Comparison of ENCODE assay signal across 8 cellular contexts in genomic region chr1:32013386-32014198, GRCh38. TPM values are rescaled to one million over a fixed set of nuclear protein-coding genes. Genes with fewer than 3 reads are reported as not detected.
DNase-seq lines count a peak whose midpoint lies in the region; ATAC-seq and TF ChIP-seq lines count a peak whose summit lies in the region.

TSS of gene KHDRBS1 (plus strand) at chr1:32013868. CDS start at chr1:32013996, 128 bp downstream.

- peak within 1 kb of the TSS; percentile 98 for H3K27ac ChIP-seq in upper lobe of right lung

- DNase-seq in GM13977 (ENCODE audit: low spot score) (peak; percentile 100), NCI-H1694 (lab: John Stamatoyannopoulos, UW) (peak; percentile 94), amniotic stem cell (lab: John Stamatoyannopoulos, UW) (peak; percentile 98), left cardiac atrium (peak; percentile 99), posterior vena cava (ENCODE audit: low spot score) (peak; percentile 100), upper lobe of right lung (peak; percentile 100)

- no peaks in the 10 kb centered on the region for H3K27me3 ChIP-seq in upper lobe of right lung

- H3K9me3 ChIP-seq in upper lobe of right lung, result no peaks in the 10 kb centered on the region

- no peaks in the 10 kb centered on the region for H3K36me3 ChIP-seq in upper lobe of right lung

- H3K4me3 ChIP-seq in upper lobe of right lung, result peak within 1 kb of the TSS; percentile 96

- peak within 1 kb of the TSS; percentile 99 for H3K4me3 Mint-ChIP-seq in T-helper 1 cell treated with Interleukin-12 subunit alpha and Interleukin-12 subunit beta and Interleukin-4 antibody, amounts not matched to agents 30 μg/mL and 1 μg/mL, for 36 hours

- intact Hi-C loops in left cardiac atrium (cut with DNase I) (no loop called here), posterior vena cava (cut with DNase I) (no loop called here), upper lobe of right lung (cut with DNase I) (no loop called here)

- TF ChIP-seq CTCF in GM13977 (IDR thresholded peaks at IDR 0.05; ENCODE audit: extremely low read depth, insufficient read depth, missing control alignments) (no peak), upper lobe of right lung (IDR thresholded peaks at IDR 0.05) (no peak)

- in situ Hi-C loops in GM13977 (cut with MboI; ENCODE audit: low pct_unique_long_range_greater_than_20kb, low sequenced_read_pairs, unreplicated experiment), result no loop called here

- peaks cover 16% of the 10 kb centered on the region for H3K36me3 Mint-ChIP-seq in T-helper 1 cell treated with Interleukin-12 subunit alpha and Interleukin-12 subunit beta and Interleukin-4 antibody, amounts not matched to agents 30 μg/mL and 1 μg/mL, for 36 hours (ENCODE audit: low read depth)

- peaks cover 28% of the 10 kb centered on the region for H3K4me1 Mint-ChIP-seq in T-helper 1 cell treated with Interleukin-12 subunit alpha and Interleukin-12 subunit beta and Interleukin-4 antibody, amounts not matched to agents 30 μg/mL and 1 μg/mL, for 36 hours (ENCODE audit: low read depth)

- ATAC-seq in HG02884 (IDR thresholded peaks at IDR 0.05; ENCODE audit: unreplicated experiment) (peak; percentile 76), left cardiac atrium (peak; percentile 94 to 96), upper lobe of right lung (peak; percentile 96)

- H3K27ac Mint-ChIP-seq in T-helper 1 cell treated with Interleukin-12 subunit alpha and Interleukin-12 subunit beta and Interleukin-4 antibody, amounts not matched to agents 30 μg/mL and 1 μg/mL, for 36 hours, result peak within 1 kb of the TSS; percentile 97

- H3K9me3 Mint-ChIP-seq in T-helper 1 cell treated with Interleukin-12 subunit alpha and Interleukin-12 subunit beta and Interleukin-4 antibody, amounts not matched to agents 30 μg/mL and 1 μg/mL, for 36 hours, result no peaks in the 10 kb centered on the region

- peaks cover 3% of the 10 kb centered on the region for H3K27me3 Mint-ChIP-seq in T-helper 1 cell treated with Interleukin-12 subunit alpha and Interleukin-12 subunit beta and Interleukin-4 antibody, amounts not matched to agents 30 μg/mL and 1 μg/mL, for 36 hours (ENCODE audit: low read depth)

- H3K4me1 ChIP-seq in upper lobe of right lung, result peaks cover 37% of the 10 kb centered on the region

RNA-seq across cellular contexts. Expression of gene KHDRBS1, which starts in this region (rescaled TPM):
- total RNA-seq in left cardiac atrium, result 10 to 100 TPM; 57.2 to 76.6 TPM
- total RNA-seq in posterior vena cava, result 10 to 100 TPM; 68.8 to 71.5 TPM
- 81.7 TPM for total RNA-seq in upper lobe of right lung

Comparison
In these comparisons a context has a peak if more than half of its experiments do, and no peak if none do; other contexts are left out.
1. Peak in every context shown above with its lines: DNase-seq, ATAC-seq, H3K4me3 ChIP-seq and H3K27ac ChIP-seq.